7 cellular contexts compared by ENCODE assay signal in genomic region chr11:78432058-78432515, GRCh38. TPM values are rescaled to one million over a fixed set of nuclear protein-coding genes. Genes with fewer than 3 reads are reported as not detected.
DNase-seq lines count a peak whose midpoint lies in the region; ATAC-seq, FAIRE-seq and TF ChIP-seq lines count a peak whose summit lies in the region.

No MANE protein-coding gene starts in this region.

- no peak for FAIRE-seq in pancreas (lab: Jason Lieb, UNC)

- H3K9me3 ChIP-seq in KOPT-K1 (ENCODE audit: insufficient read depth, low read length, poor library complexity, severe bottlenecking) (no peaks in the 10 kb centered on the region), colonic mucosa (no peaks in the 10 kb centered on the region), pancreas (no peaks in the 10 kb centered on the region)

- H3K4me3 ChIP-seq in colonic mucosa, result no peak overlapping the region
- H3K4me3 ChIP-seq in pancreas, result no peak overlapping the region

- intact Hi-C loops in colonic mucosa (cut with DNase I) (no loop called here), pancreas (cut with DNase I) (no loop called here)

- TF ChIP-seq CTCF in colonic mucosa (IDR thresholded peaks at IDR 0.05) (peak; percentile 45), pancreas (IDR thresholded peaks at IDR 0.05) (peak in 3 of 4 donors; percentile 23 to 41 (median 29))

- H3K27ac ChIP-seq in KOPT-K1 (ENCODE audit: low read depth, low read length, poor library complexity, severe bottlenecking), result peak overlapping the region; percentile 53
- no peak overlapping the region for H3K27ac ChIP-seq in colonic mucosa
- no peak overlapping the region for H3K27ac ChIP-seq in pancreas

- H3K36me3 ChIP-seq in KOPT-K1 (ENCODE audit: insufficient read depth, low read length) (peaks cover 4% of the 10 kb centered on the region; the same call in 1 of the 2 replicates), colonic mucosa (no peaks in the 10 kb centered on the region), pancreas (no peaks in the 10 kb centered on the region)

- peak in 3 of 4 donors; percentile 48 to 60 (median 58) for ATAC-seq in pancreas
- ATAC-seq in GM21423 (IDR thresholded peaks at IDR 0.05; ENCODE audit: unreplicated experiment), result no peak
- no peak for ATAC-seq in HG03175 (IDR thresholded peaks at IDR 0.05; ENCODE audit: unreplicated experiment)

- WGBS in pancreas, 2 donors, result 86 to 96% methylated on average over 4 of the region's 4 CpGs

- DNase-seq in EH (ENCODE audit: low read depth) (peak; percentile 30), colonic mucosa (no peak), pancreas (no peak), NCI-H2196 treated with DMSO at 0.1 percent for 48 hours (lab: John Stamatoyannopoulos, UW; ENCODE audit: unreplicated experiment) (no peak)

- H3K9ac ChIP-seq in colonic mucosa (ENCODE audit: low read depth in 2 of 2, low read length in 2 of 2), result no peak overlapping the region

- H3K4me1 ChIP-seq in colonic mucosa (peaks cover 11% of the 10 kb centered on the region), pancreas (peaks cover 0 to 5% (median 0%) of the 10 kb centered on the region in 3 donors)

- H3K27me3 ChIP-seq in colonic mucosa (no peaks in the 10 kb centered on the region), pancreas (no peaks in the 10 kb centered on the region)

RNA-seq across cellular contexts. Expression of gene GAB2, which starts 14.5 kb away (rescaled TPM):
- total RNA-seq in colonic mucosa (10 to 100 TPM; 20.0 to 21.1 TPM), pancreas (10 to 100 TPM in 3 of 6 donors, 1 to 10 TPM in 3; 6.7 to 17.8 (median 10.4) TPM)
- polyA plus RNA-seq in pancreas, result 1 to 10 TPM; 3.1 to 3.3 TPM

Comparison
In these comparisons a context has a peak if more than half of its experiments do, and no peak if none do; other contexts are left out.
1. ATAC-seq: peak in pancreas (3 of 4); none in GM21423 (single experiment) and HG03175 (single experiment).